Comparison of ENCODE assay signal across 11 cellular contexts in genomic region chr17:6658411-6658810, GRCh38. TPM values are rescaled to one million over a fixed set of nuclear protein-coding genes. Genes with fewer than 3 reads are reported as not detected.
A peak's percentile ranks its signal among the peaks of the same experiment; 100 is the strongest.
DNase-seq lines count a peak whose midpoint lies in the region; ATAC-seq and TF ChIP-seq lines count a peak whose summit lies in the region.
"Not testable (repeated sequence)": the region's sequence is repeated elsewhere in the genome, so short reads cannot be mapped to it uniquely, and the experiment has no call there.
"Had no signal": no experiment of that assay in that cellular context is flagged by ENCODE, and none has a peak within 500 bp of the region (broad histone marks: within the 10 kb centered on the region; RNA-seq: fewer than 3 reads in every experiment).

No MANE protein-coding gene starts in this region.

- H3K27me3 ChIP-seq in CD8-positive, alpha-beta T cell (ENCODE audit: insufficient read depth, low read length); Karpas-422 (ENCODE audit: low read length): not testable (repeated sequence)
- peaks cover 73% of the 10 kb centered on the region for H3K27me3 ChIP-seq in neural progenitor cell

- not testable (repeated sequence) for H3K36me3 ChIP-seq in CD8-positive, alpha-beta T cell (ENCODE audit: insufficient read depth, low read length); Karpas-422 (ENCODE audit: insufficient read depth, low read length); neural progenitor cell

- peaks cover 19% of the 10 kb centered on the region for H3K36me3 Mint-ChIP-seq in CD8-positive, alpha-beta T cell
- H3K36me3 Mint-ChIP-seq in T-helper 2 cell treated with Interferon-gamma antibody and Interleukin-4, amounts not matched to agents 5 μg/mL and 100 μg/mL, for 36 hours (ENCODE audit: low read depth); memory B cell; neural progenitor cell: not testable (repeated sequence)
- H3K36me3 Mint-ChIP-seq in activated CD4-positive, alpha-beta memory T cell treated with anti-CD3 and anti-CD28 coated beads, Interleukin-2, amount 10 ng/mL, durations not matched to agents 7 days and 5 days (ENCODE audit: low read depth), result peaks cover 10% of the 10 kb centered on the region
- peaks cover 23% of the 10 kb centered on the region for H3K36me3 Mint-ChIP-seq in activated naive CD4-positive, alpha-beta T cell treated with anti-CD3 and anti-CD28 coated beads, Interleukin-2, amount 10 ng/mL, durations not matched to agents 7 days and 5 days

- not testable (repeated sequence) for ATAC-seq in CD8-positive, alpha-beta T cell; memory B cell (ENCODE audit: low read depth)

- not testable (repeated sequence) for H2AFZ ChIP-seq in Karpas-422 (ENCODE audit: low read length); neural progenitor cell (replicated peaks)

- not testable (repeated sequence) for H3K9me3 ChIP-seq in CD8-positive, alpha-beta T cell (ENCODE audit: low read length); Karpas-422 (ENCODE audit: low read length); neural progenitor cell (ENCODE audit: low read depth)

- POLR2A ChIA-PET in CD8-positive, alpha-beta T cell (lab: Charles Lee), result not testable (repeated sequence)
- POLR2A ChIA-PET in activated CD4-positive, alpha-beta memory T cell treated with anti-CD3 and anti-CD28 coated beads, Interleukin-2, amount 10 ng/mL, durations not matched to agents 7 days and 5 days (lab: Charles Lee), result interaction anchor here (2.8 kb wide), 1 partner anchor 18 kb away, joined by 15 read pairs; the partner anchor contains the start of genes KIAA0753 and TXNDC17

- not testable (repeated sequence) for H3K4me1 ChIP-seq in CD8-positive, alpha-beta T cell (ENCODE audit: insufficient read depth, low read length)
- H3K4me1 ChIP-seq in Karpas-422 (ENCODE audit: low read length) (peaks cover 57% of the 10 kb centered on the region), neural progenitor cell (peaks cover 21% of the 10 kb centered on the region)

- peaks cover 20% of the 10 kb centered on the region for H3F3A ChIP-seq in neural progenitor cell (ENCODE audit: low read depth)

- H3K4me3 Mint-ChIP-seq in CD8-positive, alpha-beta T cell, result peak overlapping the region; percentile 40
- peak overlapping the region; percentile 34 for H3K4me3 Mint-ChIP-seq in T-helper 2 cell treated with Interferon-gamma antibody and Interleukin-4, amounts not matched to agents 5 μg/mL and 100 μg/mL, for 36 hours
- peak overlapping the region; percentile 83 for H3K4me3 Mint-ChIP-seq in activated CD4-positive, alpha-beta memory T cell treated with anti-CD3 and anti-CD28 coated beads, Interleukin-2, amount 10 ng/mL, durations not matched to agents 7 days and 5 days
- peak overlapping the region; percentile 90 for H3K4me3 Mint-ChIP-seq in activated naive CD4-positive, alpha-beta T cell treated with anti-CD3 and anti-CD28 coated beads, Interleukin-2, amount 10 ng/mL, durations not matched to agents 7 days and 5 days
- H3K4me3 Mint-ChIP-seq in memory B cell (peak overlapping the region; percentile 97), neural progenitor cell (peak overlapping the region; percentile 78)

- not testable (repeated sequence) for DNase-seq in CD8-positive, alpha-beta T cell; T-helper 2 cell treated with Interferon-gamma antibody and Interleukin-4, amounts not matched to agents 5 μg/mL and 100 μg/mL, for 36 hours (ENCODE audit: low spot score); activated CD4-positive, alpha-beta memory T cell treated with anti-CD3 and anti-CD28 coated beads, Interleukin-2, amount 10 ng/mL, durations not matched to agents 7 days and 5 days; activated naive CD4-positive, alpha-beta T cell treated with anti-CD3 and anti-CD28 coated beads, Interleukin-2, amount 10 ng/mL, durations not matched to agents 7 days and 5 days; memory B cell (ENCODE audit: low spot score in 2 of 2); neural progenitor cell (ENCODE audit: low spot score)
- DNase-seq in Karpas-422, result peak; percentile 29
- peak; percentile 29 for DNase-seq in ureter (ENCODE audit: low spot score)

- not testable (repeated sequence) for H3K27ac ChIP-seq in CD8-positive, alpha-beta T cell (ENCODE audit: low read depth, low read length); Karpas-422 (ENCODE audit: low read length); neural progenitor cell

- CTCF ChIA-PET in CD8-positive, alpha-beta T cell (lab: Charles Lee); activated CD4-positive, alpha-beta memory T cell treated with anti-CD3 and anti-CD28 coated beads, Interleukin-2, amount 10 ng/mL, durations not matched to agents 7 days and 5 days (lab: Charles Lee); activated naive CD4-positive, alpha-beta T cell treated with anti-CD3 and anti-CD28 coated beads, Interleukin-2, amount 10 ng/mL, durations not matched to agents 7 days and 5 days (lab: Charles Lee): not testable (repeated sequence)

- H3K79me2 ChIP-seq in Karpas-422 (ENCODE audit: low read length), result peaks cover 28% of the 10 kb centered on the region
- H3K79me2 ChIP-seq in neural progenitor cell (ENCODE audit: low read depth), result not testable (repeated sequence)

- peak overlapping the region; percentile 93 for H3K4me2 ChIP-seq in Karpas-422 (ENCODE audit: low read depth, low read length, poor library complexity, severe bottlenecking)
- H3K4me2 ChIP-seq in neural progenitor cell, result not testable (repeated sequence)

- not testable (repeated sequence) for TF ChIP-seq CTCF in CD8-positive, alpha-beta T cell (IDR thresholded peaks at IDR 0.05); neural progenitor cell (IDR thresholded peaks at IDR 0.05)

- H3K27me3 Mint-ChIP-seq in CD8-positive, alpha-beta T cell (ENCODE audit: low read depth); activated CD4-positive, alpha-beta memory T cell treated with anti-CD3 and anti-CD28 coated beads, Interleukin-2, amount 10 ng/mL, durations not matched to agents 7 days and 5 days; activated naive CD4-positive, alpha-beta T cell treated with anti-CD3 and anti-CD28 coated beads, Interleukin-2, amount 10 ng/mL, durations not matched to agents 7 days and 5 days; memory B cell: not testable (repeated sequence)
- H3K27me3 Mint-ChIP-seq in T-helper 2 cell treated with Interferon-gamma antibody and Interleukin-4, amounts not matched to agents 5 μg/mL and 100 μg/mL, for 36 hours (ENCODE audit: low read depth), result peaks cover 43% of the 10 kb centered on the region
- H3K27me3 Mint-ChIP-seq in neural progenitor cell (ENCODE audit: insufficient read depth, low read depth), result peaks cover 55% of the 10 kb centered on the region

- intact Hi-C loops in CD8-positive, alpha-beta T cell (cut with DNase I, micrococcal nuclease), result loop anchor here in 1 of 2 experiments (10.0 kb wide), 2 partner anchors 1026 to 1194 kb away; partner anchors contain the start of genes DHX33, TP53 and WRAP53

- not testable (repeated sequence) for H3K4me3 ChIP-seq in CD8-positive, alpha-beta T cell (ENCODE audit: low read depth, low read length); neural progenitor cell
- H3K4me3 ChIP-seq in Karpas-422 (ENCODE audit: low read length), result peak overlapping the region; percentile 91

- H3K9me2 ChIP-seq in Karpas-422 (replicated peaks; ENCODE audit: insufficient read depth, low read length), result not testable (repeated sequence)

- not testable (repeated sequence) for H4K20me1 ChIP-seq in Karpas-422 (ENCODE audit: insufficient read depth, low read depth, low read length); neural progenitor cell (ENCODE audit: low read depth)

- not testable (repeated sequence) for H3K9ac ChIP-seq in Karpas-422 (ENCODE audit: low read length); neural progenitor cell

- H3K4me1 Mint-ChIP-seq in CD8-positive, alpha-beta T cell (ENCODE audit: low read depth), result peaks cover 46% of the 10 kb centered on the region
- peaks cover 48% of the 10 kb centered on the region for H3K4me1 Mint-ChIP-seq in T-helper 2 cell treated with Interferon-gamma antibody and Interleukin-4, amounts not matched to agents 5 μg/mL and 100 μg/mL, for 36 hours (ENCODE audit: low read depth)
- H3K4me1 Mint-ChIP-seq in activated CD4-positive, alpha-beta memory T cell treated with anti-CD3 and anti-CD28 coated beads, Interleukin-2, amount 10 ng/mL, durations not matched to agents 7 days and 5 days, result peaks cover 53% of the 10 kb centered on the region
- peaks cover 61% of the 10 kb centered on the region for H3K4me1 Mint-ChIP-seq in activated naive CD4-positive, alpha-beta T cell treated with anti-CD3 and anti-CD28 coated beads, Interleukin-2, amount 10 ng/mL, durations not matched to agents 7 days and 5 days
- H3K4me1 Mint-ChIP-seq in memory B cell (peaks cover 48% of the 10 kb centered on the region), neural progenitor cell (peaks cover 20% of the 10 kb centered on the region)

- not testable (repeated sequence) for H3K9me3 Mint-ChIP-seq in CD8-positive, alpha-beta T cell; T-helper 2 cell treated with Interferon-gamma antibody and Interleukin-4, amounts not matched to agents 5 μg/mL and 100 μg/mL, for 36 hours; activated CD4-positive, alpha-beta memory T cell treated with anti-CD3 and anti-CD28 coated beads, Interleukin-2, amount 10 ng/mL, durations not matched to agents 7 days and 5 days; activated naive CD4-positive, alpha-beta T cell treated with anti-CD3 and anti-CD28 coated beads, Interleukin-2, amount 10 ng/mL, durations not matched to agents 7 days and 5 days; memory B cell; neural progenitor cell

- not testable (repeated sequence) for H3K27ac Mint-ChIP-seq in CD8-positive, alpha-beta T cell; T-helper 2 cell treated with Interferon-gamma antibody and Interleukin-4, amounts not matched to agents 5 μg/mL and 100 μg/mL, for 36 hours; activated CD4-positive, alpha-beta memory T cell treated with anti-CD3 and anti-CD28 coated beads, Interleukin-2, amount 10 ng/mL, durations not matched to agents 7 days and 5 days; activated naive CD4-positive, alpha-beta T cell treated with anti-CD3 and anti-CD28 coated beads, Interleukin-2, amount 10 ng/mL, durations not matched to agents 7 days and 5 days; neural progenitor cell
- peak overlapping the region; percentile 49 for H3K27ac Mint-ChIP-seq in memory B cell

RNA-seq across cellular contexts. Expression of gene C17orf100, which starts 6.8 kb away (rescaled TPM):
- under 1 TPM; 0.39 to 0.73 TPM for total RNA-seq in CD8-positive, alpha-beta T cell
- total RNA-seq in Karpas-422 (2014; rRNA removed; shearing (Covaris generic); ENCODE audit: low replicate concordance), result 0.18 TPM in 1 of 2 replicates, not detected in the other
- total RNA-seq in activated CD4-positive, alpha-beta memory T cell treated with anti-CD3 and anti-CD28 coated beads, Interleukin-2, amount 10 ng/mL, durations not matched to agents 7 days and 5 days, result 1 to 10 TPM; 1.1 to 1.9 TPM
- total RNA-seq in neural progenitor cell (ENCODE audit: low replicate concordance), result 3.8 and 3.9 TPM in 2 replicates
- total RNA-seq in ureter, result 1.8 TPM

RNA-seq across cellular contexts. Expression of gene MED31, which starts 7.0 kb away (rescaled TPM):
- total RNA-seq in CD8-positive, alpha-beta T cell, result 10 to 100 TPM; 21.4 to 25.6 TPM
- total RNA-seq in Karpas-422 (2014; rRNA removed; shearing (Covaris generic); ENCODE audit: low replicate concordance), result 11.0 and 45.3 TPM in 2 replicates
- 10 to 100 TPM; 26.0 to 26.3 TPM for total RNA-seq in activated CD4-positive, alpha-beta memory T cell treated with anti-CD3 and anti-CD28 coated beads, Interleukin-2, amount 10 ng/mL, durations not matched to agents 7 days and 5 days
- total RNA-seq in neural progenitor cell (ENCODE audit: low replicate concordance), result 7.3 and 35.7 TPM in 2 replicates
- total RNA-seq in ureter, result 23.9 TPM

RNA-seq across cellular contexts. Expression of gene TXNDC17, which starts 17.6 kb away (rescaled TPM):
- 10 to 100 TPM; 20.0 to 21.4 TPM for total RNA-seq in CD8-positive, alpha-beta T cell
- total RNA-seq in Karpas-422 (2014; rRNA removed; shearing (Covaris generic); ENCODE audit: low replicate concordance), result 75.4 and 83.2 TPM in 2 replicates
- 10 to 100 TPM; 70.6 to 71.1 TPM for total RNA-seq in activated CD4-positive, alpha-beta memory T cell treated with anti-CD3 and anti-CD28 coated beads, Interleukin-2, amount 10 ng/mL, durations not matched to agents 7 days and 5 days
- total RNA-seq in neural progenitor cell (ENCODE audit: low replicate concordance), result 175 and 214 TPM in 2 replicates
- total RNA-seq in ureter, result 89.4 TPM

RNA-seq across cellular contexts. Expression of gene KIAA0753, which starts 17.9 kb away (rescaled TPM):
- 1 to 10 TPM; 5.1 to 6.9 TPM for total RNA-seq in CD8-positive, alpha-beta T cell
- 13.7 and 30.5 TPM in 2 replicates for total RNA-seq in Karpas-422 (2014; rRNA removed; shearing (Covaris generic); ENCODE audit: low replicate concordance)
- total RNA-seq in activated CD4-positive, alpha-beta memory T cell treated with anti-CD3 and anti-CD28 coated beads, Interleukin-2, amount 10 ng/mL, durations not matched to agents 7 days and 5 days, result 10 to 100 TPM; 13.0 to 14.6 TPM
- 24.1 and 30.8 TPM in 2 replicates for total RNA-seq in neural progenitor cell (ENCODE audit: low replicate concordance)
- total RNA-seq in ureter, result 42.1 TPM

RNA-seq across cellular contexts. Expression of gene SLC13A5, which starts 54.8 kb away (rescaled TPM):
- not detected for total RNA-seq in CD8-positive, alpha-beta T cell
- not detected in 2 replicates for total RNA-seq in Karpas-422 (2014; rRNA removed; shearing (Covaris generic); ENCODE audit: low replicate concordance)
- total RNA-seq in activated CD4-positive, alpha-beta memory T cell treated with anti-CD3 and anti-CD28 coated beads, Interleukin-2, amount 10 ng/mL, durations not matched to agents 7 days and 5 days, result not detected
- total RNA-seq in neural progenitor cell (ENCODE audit: low replicate concordance), result 0.31 TPM in 1 of 2 replicates, not detected in the other
- total RNA-seq in ureter, result not detected
- total RNA-seq: HFFc6, HT1080, LHCN-M2 had no signal

Comparison
In these comparisons a context has a peak if more than half of its experiments do, and no peak if none do; other contexts are left out.
1. H3K4me3 Mint-ChIP-seq: peak in every context shown above with its lines; median percentile 97 in memory B cell; 90 in activated naive CD4-positive, alpha-beta T cell treated with anti-CD3 and anti-CD28 coated beads, Interleukin-2, amount 10 ng/mL, durations not matched to agents 7 days and 5 days; 83 in activated CD4-positive, alpha-beta memory T cell treated with anti-CD3 and anti-CD28 coated beads, Interleukin-2, amount 10 ng/mL, durations not matched to agents 7 days and 5 days; 78 in neural progenitor cell; 40 in CD8-positive, alpha-beta T cell; 34 in T-helper 2 cell treated with Interferon-gamma antibody and Interleukin-4, amounts not matched to agents 5 μg/mL and 100 μg/mL, for 36 hours.